Comparison of ENCODE assay signal across 1 cellular context in genomic region chr1:38097256-38097655, GRCh38.
TF ChIP-seq lines count a peak whose summit lies in the region.

No MANE protein-coding gene starts in this region.

TF ChIP-seq in H1, 55 proteins besides CTCF, POLR2A, EP300 and RAD21:
- no peak for TF ChIP-seq JUND (IDR thresholded peaks at IDR 0.05; ENCODE audit: low read length)
- TF ChIP-seq MAFK (IDR thresholded peaks at IDR 0.05; ENCODE audit: low read depth, low read length), result no peak
- TF ChIP-seq TEAD4 (IDR thresholded peaks at IDR 0.05; ENCODE audit: low read depth, low read length), result no peak
- TF ChIP-seq HDAC2 (IDR thresholded peaks at IDR 0.05; ENCODE audit: borderline replicate concordance in 1 of 2, low read depth in 2 of 2, low read length in 2 of 2), result no peak
- TF ChIP-seq RNF2 (IDR thresholded peaks at IDR 0.05; ENCODE audit: borderline replicate concordance, low read depth, low read length, missing control alignments, poor library complexity, severe bottlenecking), result no peak
- TF ChIP-seq KDM1A (IDR thresholded peaks at IDR 0.05; ENCODE audit: borderline replicate concordance, low read length), result no peak
- no peak for TF ChIP-seq USF2 (IDR thresholded peaks at IDR 0.05; ENCODE audit: low read length)
- no peak for TF ChIP-seq POLR2AphosphoS5 (IDR thresholded peaks at IDR 0.05; ENCODE audit: low read depth, low read length)
- TF ChIP-seq EGR1 (IDR thresholded peaks at IDR 0.05; ENCODE audit: borderline replicate concordance, low read depth, low read length), result no peak
- no peak for TF ChIP-seq SRF (IDR thresholded peaks at IDR 0.05; ENCODE audit: low read depth, low read length)
- no peak for TF ChIP-seq BCL11A (IDR thresholded peaks at IDR 0.05; ENCODE audit: low read depth in 2 of 2, low read length in 2 of 2)
- no peak for TF ChIP-seq SIX5 (IDR thresholded peaks at IDR 0.05; ENCODE audit: low read depth, low read length)
- no peak for TF ChIP-seq ASH2L (IDR thresholded peaks at IDR 0.05; ENCODE audit: low read length)
- no peak for TF ChIP-seq CHD2 (IDR thresholded peaks at IDR 0.05; ENCODE audit: low read length)
- TF ChIP-seq KDM4A (IDR thresholded peaks at IDR 0.05; ENCODE audit: low read depth, low read length, severe bottlenecking), result no peak
- TF ChIP-seq CTBP2 (IDR thresholded peaks at IDR 0.05; ENCODE audit: borderline replicate concordance, insufficient read depth, insufficient read length, low read length), result no peak
- no peak for TF ChIP-seq YY1 (IDR thresholded peaks at IDR 0.05; ENCODE audit: low read depth, low read length)
- no peak for TF ChIP-seq RXRA (IDR thresholded peaks at IDR 0.05; ENCODE audit: insufficient read depth, low read depth, low read length)
- no peak for TF ChIP-seq SUZ12 (IDR thresholded peaks at IDR 0.05; ENCODE audit: low read length)
- no peak for TF ChIP-seq NRF1 (IDR thresholded peaks at IDR 0.05; ENCODE audit: low read depth, low read length)
